Comparison of ENCODE assay signal across 15 cellular contexts in genomic region chr2:228545041-228545440, GRCh38.
DNase-seq lines count a peak whose midpoint lies in the region; ATAC-seq, FAIRE-seq and TF ChIP-seq lines count a peak whose summit lies in the region.
"Had no signal": no experiment of that assay in that cellular context is flagged by ENCODE, and none has a peak within 500 bp of the region (broad histone marks: within the 10 kb centered on the region; RNA-seq: fewer than 3 reads in every experiment).

No MANE protein-coding gene starts in this region.

- no peaks in the 10 kb centered on the region for H3K36me3 Mint-ChIP-seq in naive thymus-derived CD8-positive, alpha-beta T cell
- H3K36me3 Mint-ChIP-seq: stimulated activated naive B cell treated with anti-CD40 and anti-IgM and Interleukin-4, amounts not matched to agents 10 μg/mL and 1 μg/mL and 100 μg/mL, for 72 hours had no signal

- no peak for ATAC-seq in naive thymus-derived CD8-positive, alpha-beta T cell
- ATAC-seq: heart left ventricle; stimulated activated naive B cell treated with anti-CD40 and anti-IgM and Interleukin-4, amounts not matched to agents 10 μg/mL and 1 μg/mL and 100 μg/mL, for 72 hours had no signal

- WGBS in mesendoderm (ENCODE audit: extremely low coverage, insufficient coverage, low lambda C conversion rate): no CpG with 5 or more reads among the region's 1 CpG

- POLR2A ChIA-PET in naive thymus-derived CD8-positive, alpha-beta T cell (lab: Charles Lee): no interaction called here

- H3K56ac ChIP-seq in mesendoderm (ENCODE audit: low read length): no peak overlapping the region

- peaks cover 0 to 21% (median 3%) of the 10 kb centered on the region in 9 donors for H3K9me3 Mint-ChIP-seq in naive thymus-derived CD8-positive, alpha-beta T cell

- H3K4me2 ChIP-seq in mesendoderm (ENCODE audit: low read length): no peak overlapping the region

- H4K5ac ChIP-seq in mesendoderm (ENCODE audit: low read length): no peak overlapping the region

- no peaks in the 10 kb centered on the region for H3K27me3 Mint-ChIP-seq in naive thymus-derived CD8-positive, alpha-beta T cell
- H3K27me3 Mint-ChIP-seq: activated CD4-positive, alpha-beta T cell treated with anti-CD3 and anti-CD28 coated beads, Interleukin-2, amount 10 ng/mL, durations not matched to agents 7 days and 5 days; stimulated activated naive B cell treated with anti-CD40 and anti-IgM and Interleukin-4, amounts not matched to agents 10 μg/mL and 1 μg/mL and 100 μg/mL, for 72 hours had no signal

- no peak overlapping the region for H2BK5ac ChIP-seq in mesendoderm (ENCODE audit: low read length)

- no peak overlapping the region for H3K27ac ChIP-seq in mesendoderm (ENCODE audit: low read depth, low read length)
- H3K27ac ChIP-seq: heart left ventricle, SJSA1 had no signal

- H3K79me2 ChIP-seq in mesendoderm (ENCODE audit: control insufficient read depth, insufficient read depth, low read length): no peaks in the 10 kb centered on the region

- no peak overlapping the region for H4K8ac ChIP-seq in mesendoderm (ENCODE audit: low read depth, low read length)

- no peak overlapping the region for H3K4me3 ChIP-seq in AG10803 (ENCODE audit: low read length)
- H3K4me3 ChIP-seq in bronchial epithelial cell (ENCODE audit: low read depth, low read length): no peak overlapping the region
- H3K4me3 ChIP-seq in mesendoderm (ENCODE audit: low read length): no peak overlapping the region
- H3K4me3 ChIP-seq: heart left ventricle, SJSA1 had no signal

- H3K23ac ChIP-seq in mesendoderm (ENCODE audit: low read length): no peak overlapping the region

- H3K4ac ChIP-seq in mesendoderm (ENCODE audit: low read depth, low read length): no peak overlapping the region

- TF ChIP-seq CTCF in AG10803 (conservative IDR thresholded peaks at IDR 0.05; ENCODE audit: low read length) (no peak), bronchial epithelial cell (IDR thresholded peaks at IDR 0.05; ENCODE audit: insufficient read depth, low read length, severe bottlenecking) (no peak)

- no peaks in the 10 kb centered on the region for H3K4me1 ChIP-seq in mesendoderm (ENCODE audit: control insufficient read depth, low read depth, low read length)
- H3K4me1 ChIP-seq: SJSA1 had no signal

- H3K36me3 ChIP-seq in bronchial epithelial cell (ENCODE audit: control insufficient read depth, insufficient read depth, low read length) (no peaks in the 10 kb centered on the region), mesendoderm (ENCODE audit: control insufficient read depth, insufficient read depth, low read length) (no peaks in the 10 kb centered on the region)
- H3K36me3 ChIP-seq: heart left ventricle, SJSA1 had no signal

- no peak overlapping the region for H3K18ac ChIP-seq in mesendoderm (ENCODE audit: low read length)

- DNase-seq in AG10803 (ENCODE audit: low read depth): peak; percentile 76
- DNase-seq in M059J (ENCODE audit: low read depth): peak; percentile 57
- DNase-seq in bronchial epithelial cell (ENCODE audit: low read depth): peak; percentile 36
- peak; percentile 66 for DNase-seq in mesendoderm
- DNase-seq in DMS53 (lab: John Stamatoyannopoulos, UW): no peak
- no peak for DNase-seq in stimulated activated CD4-positive, alpha-beta T cell treated with anti-CD3 and anti-CD28 coated beads, Interleukin-2, amount 100 ng/mL, for 48 hours
- no peak for DNase-seq in naive thymus-derived CD8-positive, alpha-beta T cell
- DNase-seq in NK-92 treated with Interleukin-12 subunit alpha and Interleukin-12 subunit beta, amount 100 ng/mL, for 24 hours (lab: John Stamatoyannopoulos, UW): no peak
- DNase-seq: activated CD4-positive, alpha-beta T cell treated with anti-CD3 and anti-CD28 coated beads, Interleukin-2, amount 10 ng/mL, durations not matched to agents 7 days and 5 days; heart left ventricle; kidney; NCI-H146; NCI-H510A; stimulated activated naive B cell treated with anti-CD40 and anti-IgM and Interleukin-4, amounts not matched to agents 10 μg/mL and 1 μg/mL and 100 μg/mL, for 72 hours had no signal

- no peak overlapping the region for H2AK5ac ChIP-seq in mesendoderm (ENCODE audit: low read length)

- no peak for FAIRE-seq in bronchial epithelial cell (lab: Jason Lieb, UNC)
- FAIRE-seq: kidney had no signal

- H2BK15ac ChIP-seq in mesendoderm (replicated peaks; ENCODE audit: low read depth): no peak overlapping the region

- H3K9ac ChIP-seq in mesendoderm (ENCODE audit: low read length): no peak overlapping the region

- no peaks in the 10 kb centered on the region for H3K4me1 Mint-ChIP-seq in naive thymus-derived CD8-positive, alpha-beta T cell
- H3K4me1 Mint-ChIP-seq: activated CD4-positive, alpha-beta T cell treated with anti-CD3 and anti-CD28 coated beads, Interleukin-2, amount 10 ng/mL, durations not matched to agents 7 days and 5 days; stimulated activated naive B cell treated with anti-CD40 and anti-IgM and Interleukin-4, amounts not matched to agents 10 μg/mL and 1 μg/mL and 100 μg/mL, for 72 hours had no signal

- no peaks in the 10 kb centered on the region for H3K27me3 ChIP-seq in bronchial epithelial cell (ENCODE audit: control insufficient read depth, insufficient read depth, low read length)
- H3K27me3 ChIP-seq in mesendoderm (ENCODE audit: insufficient read depth, low read length, poor library complexity): no peaks in the 10 kb centered on the region
- H3K27me3 ChIP-seq: heart left ventricle, SJSA1 had no signal

- H2BK120ac ChIP-seq in mesendoderm (ENCODE audit: low read depth, low read length): no peak overlapping the region

- no peak overlapping the region for H3K27ac Mint-ChIP-seq in naive thymus-derived CD8-positive, alpha-beta T cell
- H3K27ac Mint-ChIP-seq: activated CD4-positive, alpha-beta T cell treated with anti-CD3 and anti-CD28 coated beads, Interleukin-2, amount 10 ng/mL, durations not matched to agents 7 days and 5 days; stimulated activated naive B cell treated with anti-CD40 and anti-IgM and Interleukin-4, amounts not matched to agents 10 μg/mL and 1 μg/mL and 100 μg/mL, for 72 hours had no signal

- no peaks in the 10 kb centered on the region for H3K79me1 ChIP-seq in mesendoderm (ENCODE audit: low read length)

- H3K4me3 Mint-ChIP-seq in naive thymus-derived CD8-positive, alpha-beta T cell: no peak overlapping the region
- H3K4me3 Mint-ChIP-seq: activated CD4-positive, alpha-beta T cell treated with anti-CD3 and anti-CD28 coated beads, Interleukin-2, amount 10 ng/mL, durations not matched to agents 7 days and 5 days; stimulated activated naive B cell treated with anti-CD40 and anti-IgM and Interleukin-4, amounts not matched to agents 10 μg/mL and 1 μg/mL and 100 μg/mL, for 72 hours had no signal

Comparison
In these comparisons a context has a peak if more than half of its experiments do, and no peak if none do; other contexts are left out.
1. DNase-seq: peak in AG10803 (single experiment), M059J (single experiment), bronchial epithelial cell (single experiment) and mesendoderm (single experiment); none in DMS53 (single experiment), stimulated activated CD4-positive, alpha-beta T cell treated with anti-CD3 and anti-CD28 coated beads, Interleukin-2, amount 100 ng/mL, for 48 hours (0 of 2), naive thymus-derived CD8-positive, alpha-beta T cell (0 of 10) and NK-92 treated with Interleukin-12 subunit alpha and Interleukin-12 subunit beta, amount 100 ng/mL, for 24 hours (single experiment).